In the genomic region with DNA sequence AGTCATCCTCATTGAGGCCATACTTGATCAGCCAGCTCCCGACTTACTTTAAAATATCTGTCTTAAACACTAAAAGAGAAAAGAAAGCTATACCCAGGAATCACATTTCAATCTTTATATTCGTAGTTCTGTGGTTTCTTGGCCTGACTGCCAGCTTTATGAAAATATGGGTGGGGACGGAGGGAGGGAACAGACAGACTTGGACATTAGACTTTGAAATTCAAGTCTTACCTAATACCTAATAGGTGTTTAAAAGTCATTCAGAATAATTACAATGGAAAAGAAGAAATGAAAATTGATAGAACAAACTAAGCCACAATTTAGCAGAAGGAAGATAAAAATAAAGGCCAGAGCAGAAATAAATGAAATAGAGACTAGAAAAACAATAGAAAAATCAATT, we compare ENCODE assay signal across 26 cellular contexts.
"Had no signal": no experiment of that assay in that cellular context is flagged by ENCODE, and none has a peak within 500 bp of the region (broad histone marks: within the 10 kb centered on the region; RNA-seq: fewer than 3 reads in every experiment).

No MANE protein-coding gene starts in this region.

- DNase-seq: naive thymus-derived CD8-positive, alpha-beta T cell; nephron progenitor cell; nucleus accumbens; pancreas; retina; stimulated activated CD4-positive, alpha-beta T cell treated with anti-CD3 and anti-CD28 coated beads, Interleukin-15, amount 100 ng/mL, for 24 hours; stimulated activated CD4-positive, alpha-beta T cell treated with anti-CD3 and anti-CD28 coated beads, Interleukin-2, amount 100 ng/mL, for 24 hours; stimulated activated CD4-positive, alpha-beta T cell treated with anti-CD3 and anti-CD28 coated beads, Interleukin-2, amount 100 ng/mL, for 48 hours; stimulated activated CD4-positive, alpha-beta T cell treated with anti-CD3 and anti-CD28 coated beads, Interleukin-4, amount 100 ng/mL, for 24 hours; stimulated activated naive B cell treated with anti-CD40 and anti-IgM and Interleukin-4, amounts not matched to agents 10 μg/mL and 1 μg/mL and 100 μg/mL, for 72 hours; stimulated activated naive CD4-positive, alpha-beta T cell treated with Interleukin-2 at 50 U/mL for 16 hours; stomach; thyroid gland; trophoblast cell; upper lobe of left lung had no signal

- H3K36me3 ChIP-seq: neutrophil, pancreas, prostate gland, right atrium auricular region, stomach, thoracic aorta, thyroid gland, tibial nerve, upper lobe of left lung, vagina had no signal

- H3K27ac ChIP-seq: neutrophil, pancreas, prostate gland, right atrium auricular region, skin epidermis, stomach, thoracic aorta, thyroid gland, tibial nerve, upper lobe of left lung, vagina had no signal

- H3K27me3 ChIP-seq: neutrophil, right atrium auricular region, stomach, thyroid gland, tibial nerve, upper lobe of left lung, vagina had no signal

- H3K9me3 ChIP-seq: neutrophil, pancreas, prostate gland, right atrium auricular region, stomach, thoracic aorta, thyroid gland, tibial nerve, upper lobe of left lung, vagina had no signal

- FAIRE-seq: pancreas, urothelium cell line had no signal

- H3K4me3 ChIP-seq: pancreas, prostate gland, right atrium auricular region, skin epidermis, stomach, thoracic aorta, thyroid gland, tibial nerve, upper lobe of left lung, vagina had no signal

- H3K4me1 ChIP-seq: pancreas, prostate gland, right atrium auricular region, stomach, thyroid gland, tibial nerve, upper lobe of left lung, vagina had no signal

- ATAC-seq: naive thymus-derived CD8-positive, alpha-beta T cell; natural killer cell treated with Interleukin-12 subunit alpha and Interleukin-12 subunit beta and Interleukin-15 and Interleukin-18, amount 100 ng/mL, for 72 hours; pancreas; sciatic nerve; stimulated activated effector memory CD8-positive, alpha-beta T cell treated with anti-CD3 and anti-CD28 coated beads, Interleukin-12 subunit alpha, Interleukin-12 subunit beta, amount 100 ng/mL, for 72 hours; stimulated activated naive B cell treated with anti-CD40 and anti-IgM and Interleukin-4, amounts not matched to agents 10 μg/mL and 1 μg/mL and 100 μg/mL, for 72 hours had no signal
